1 cellular context compared by ENCODE assay signal in the genomic region with DNA sequence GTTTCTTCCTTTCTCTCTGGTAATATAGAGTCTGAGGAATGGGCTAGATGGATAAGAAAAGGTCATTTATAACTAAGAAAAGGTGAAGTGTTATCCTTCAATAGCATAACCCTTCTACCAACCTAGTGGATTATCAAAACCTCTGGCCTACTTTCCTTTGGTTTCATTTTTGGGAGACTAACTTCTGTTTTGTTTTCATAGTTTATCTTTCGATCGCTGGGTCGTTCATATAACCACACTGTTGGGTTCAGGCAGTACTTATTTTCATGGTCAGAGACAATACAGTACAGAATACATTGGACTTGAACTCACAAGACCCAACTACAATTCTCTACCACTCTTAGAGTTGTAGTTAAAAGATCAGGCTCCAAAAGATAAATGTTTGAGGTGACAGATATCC.
TF ChIP-seq lines count a peak whose summit lies in the region.

No MANE protein-coding gene starts in this region.

TF ChIP-seq in K562, 482 proteins besides CTCF, POLR2A, EP300 and RAD21 (continued from another document):
- TF ChIP-seq HNRNPK (IDR thresholded peaks at IDR 0.05; ENCODE audit: low read depth, low read length, poor library complexity, severe bottlenecking), result no peak
- no peak for TF ChIP-seq ZNF253 (CRISPR knock-in tag; conservative IDR thresholded peaks at IDR 0.05)
- no peak for TF ChIP-seq EWSR1 (IDR thresholded peaks at IDR 0.05; ENCODE audit: borderline replicate concordance, low read depth, partially characterized antibody)
